In genomic region chr10:97459933-97460332, GRCh38 we compare ENCODE assay signal across 22 cellular contexts. TPM values are rescaled to one million over a fixed set of nuclear protein-coding genes. Genes with fewer than 3 reads are reported as not detected.
DNase-seq lines count a peak whose midpoint lies in the region; ATAC-seq and TF ChIP-seq lines count a peak whose summit lies in the region.
"Had no signal": no experiment of that assay in that cellular context is flagged by ENCODE, and none has a peak within 500 bp of the region (broad histone marks: within the 10 kb centered on the region; RNA-seq: fewer than 3 reads in every experiment).

No MANE protein-coding gene starts in this region.

- no peak overlapping the region for H3K4me3 ChIP-seq in brain microvascular endothelial cell (ENCODE audit: low read depth, low read length)
- H3K4me3 ChIP-seq: A549, PC-9 had no signal

- H3K9me3 Mint-ChIP-seq in activated T-cell treated with anti-CD3 and anti-CD28 coated beads, Interleukin-2, amount 50 U/mL, for 24 hours, result no peaks in the 10 kb centered on the region
- H3K9me3 Mint-ChIP-seq in activated naive CD8-positive, alpha-beta T cell treated with anti-CD3 and anti-CD28 coated beads for 36 hours, result no peaks in the 10 kb centered on the region
- no peaks in the 10 kb centered on the region for H3K9me3 Mint-ChIP-seq in progenitor cell of endocrine pancreas (ENCODE audit: low read depth)
- H3K9me3 Mint-ChIP-seq in WTC11, result 0 out of 2 replicates have a peak, but pooled peaks cover 5% of the 10 kb centered on the region
- H3K9me3 Mint-ChIP-seq: CD14-positive monocyte had no signal

- in situ Hi-C loops in brain microvascular endothelial cell (cut with HindIII; ENCODE audit: low pct_ligation_motif_present, low sequenced_read_pairs), result no loop called here

- H3K27me3 Mint-ChIP-seq in activated T-cell treated with anti-CD3 and anti-CD28 coated beads, Interleukin-2, amount 50 U/mL, for 24 hours, result no peaks in the 10 kb centered on the region
- no peaks in the 10 kb centered on the region for H3K27me3 Mint-ChIP-seq in activated naive CD8-positive, alpha-beta T cell treated with anti-CD3 and anti-CD28 coated beads for 36 hours
- H3K27me3 Mint-ChIP-seq in progenitor cell of endocrine pancreas (no peaks in the 10 kb centered on the region), WTC11 (ENCODE audit: low read depth) (no peaks in the 10 kb centered on the region)
- H3K27me3 Mint-ChIP-seq: B cell had no signal

- peaks cover 99% of the 10 kb centered on the region for H3K36me3 Mint-ChIP-seq in activated T-cell treated with anti-CD3 and anti-CD28 coated beads, Interleukin-2, amount 50 U/mL, for 24 hours (ENCODE audit: low read depth)
- peaks cover 42% of the 10 kb centered on the region for H3K36me3 Mint-ChIP-seq in activated naive CD8-positive, alpha-beta T cell treated with anti-CD3 and anti-CD28 coated beads for 36 hours
- H3K36me3 Mint-ChIP-seq in progenitor cell of endocrine pancreas (ENCODE audit: insufficient read depth) (peaks cover 32% of the 10 kb centered on the region), WTC11 (peaks cover 84% of the 10 kb centered on the region)

- H3K36me3 ChIP-seq in brain microvascular endothelial cell (replicated peaks), result peaks cover 88% of the 10 kb centered on the region

- POLR2A ChIA-PET in RWPE1 (lab: Yijun Ruan, JAX; ENCODE audit: low non-redundant PET), result no interaction called here
- POLR2A ChIA-PET in WTC11 (lab: Charles Lee), result no interaction called here

- TF ChIP-seq CTCF in RWPE1 (conservative IDR thresholded peaks at IDR 0.05; ENCODE audit: low read depth) (no peak), progenitor cell of endocrine pancreas (IDR thresholded peaks at IDR 0.05; ENCODE audit: unreplicated experiment) (no peak), WTC11 (IDR thresholded peaks at IDR 0.05) (no peak), brain microvascular endothelial cell (IDR thresholded peaks at IDR 0.05; ENCODE audit: low read depth, low read length, missing control alignments) (no peak)

- CTCF ChIA-PET in RWPE1 (lab: Yijun Ruan, JAX), result interaction anchor here (0.6 to 1.1 kb wide), 4 partner anchors 12 to 295 kb away, joined by 3 to 6 read pairs (median 4); no protein-coding TSS in a partner anchor
- CTCF ChIA-PET in WTC11 (lab: Charles Lee), result interaction anchor here (1.0 kb wide), 1 partner anchor 94 kb away, joined by 3 read pairs; no protein-coding TSS in a partner anchor

- peak overlapping the region; percentile 12; the same call in 1 of the 2 replicates for H3K27ac ChIP-seq in RWPE1
- no peak overlapping the region for H3K27ac ChIP-seq in brain microvascular endothelial cell
- H3K27ac ChIP-seq: A549, PC-9 had no signal

- H3K4me3 Mint-ChIP-seq in activated T-cell treated with anti-CD3 and anti-CD28 coated beads, Interleukin-2, amount 50 U/mL, for 24 hours, result no peak overlapping the region
- no peak overlapping the region for H3K4me3 Mint-ChIP-seq in activated naive CD8-positive, alpha-beta T cell treated with anti-CD3 and anti-CD28 coated beads for 36 hours
- no peak overlapping the region for H3K4me3 Mint-ChIP-seq in progenitor cell of endocrine pancreas (ENCODE audit: low read depth)
- H3K4me3 Mint-ChIP-seq in WTC11, result no peak overlapping the region
- H3K4me3 Mint-ChIP-seq: B cell, CD14-positive monocyte had no signal

- peaks cover 18% of the 10 kb centered on the region for H3K4me1 Mint-ChIP-seq in activated T-cell treated with anti-CD3 and anti-CD28 coated beads, Interleukin-2, amount 50 U/mL, for 24 hours (ENCODE audit: low read depth)
- peaks cover 16% of the 10 kb centered on the region for H3K4me1 Mint-ChIP-seq in activated naive CD8-positive, alpha-beta T cell treated with anti-CD3 and anti-CD28 coated beads for 36 hours
- H3K4me1 Mint-ChIP-seq in progenitor cell of endocrine pancreas (ENCODE audit: low read depth), result peaks cover 2% of the 10 kb centered on the region
- no peaks in the 10 kb centered on the region for H3K4me1 Mint-ChIP-seq in WTC11
- H3K4me1 Mint-ChIP-seq: B cell, CD14-positive monocyte had no signal

- no peak for ATAC-seq in GM21360 (IDR thresholded peaks at IDR 0.05; ENCODE audit: unreplicated experiment)
- no peak for ATAC-seq in WTC11
- ATAC-seq: A549 had no signal

- peak overlapping the region; percentile 70 for H3K27ac Mint-ChIP-seq in activated T-cell treated with anti-CD3 and anti-CD28 coated beads, Interleukin-2, amount 50 U/mL, for 24 hours
- H3K27ac Mint-ChIP-seq in activated naive CD8-positive, alpha-beta T cell treated with anti-CD3 and anti-CD28 coated beads for 36 hours, result peak overlapping the region; percentile 18
- peak overlapping the region; percentile 26 for H3K27ac Mint-ChIP-seq in progenitor cell of endocrine pancreas
- no peak overlapping the region for H3K27ac Mint-ChIP-seq in WTC11
- H3K27ac Mint-ChIP-seq: B cell had no signal

- H3K27me3 ChIP-seq in brain microvascular endothelial cell (replicated peaks), result no peaks in the 10 kb centered on the region

- DNase-seq in activated T-cell treated with anti-CD3 and anti-CD28 coated beads, Interleukin-2, amount 50 U/mL, for 24 hours, result no peak
- no peak for DNase-seq in activated T-cell treated with anti-CD3 and anti-CD28 coated beads, Interleukin-2, amount 50 U/mL, for 48 hours
- no peak for DNase-seq in RWPE1 (ENCODE audit: low spot score)
- DNase-seq in activated naive CD8-positive, alpha-beta T cell treated with anti-CD3 and anti-CD28 coated beads for 36 hours, result no peak
- no peak for DNase-seq in progenitor cell of endocrine pancreas (ENCODE audit: low spot score, unreplicated experiment)
- no peak for DNase-seq in WTC11 (ENCODE audit: low spot score)
- no peak for DNase-seq in brain microvascular endothelial cell
- DNase-seq: DMS53, GDM1, Karpas-422, MV-4-11, NCI-H1105 treated with DMSO at 0.1 percent for 48 hours, NCI-H2029 treated with DMSO at 0.1 percent for 48 hours, NCI-H226, NCI-H510A treated with DMSO at 0.1 percent for 48 hours, NCI-H748 treated with DMSO at 0.1 percent for 48 hours, PC-9, RPMI8226 had no signal

TF ChIP-seq in WTC11, 78 proteins besides CTCF, POLR2A, EP300 and RAD21 (continues in another document):
- TF ChIP-seq STAT6 (CRISPR knock-in tag; conservative IDR thresholded peaks at IDR 0.05; ENCODE audit: low read depth) (no peak), E2F5 (CRISPR knock-in tag; IDR thresholded peaks at IDR 0.05) (no peak), OVOL2 (CRISPR knock-in tag; IDR thresholded peaks at IDR 0.05; ENCODE audit: borderline replicate concordance) (no peak), CDX4 (CRISPR knock-in tag; IDR thresholded peaks at IDR 0.05; ENCODE audit: borderline replicate concordance) (no peak), TEAD1 (CRISPR knock-in tag; IDR thresholded peaks at IDR 0.05) (no peak), GRHL2 (CRISPR knock-in tag; IDR thresholded peaks at IDR 0.05; ENCODE audit: insufficient replicate concordance, severe bottlenecking) (no peak), RORB (CRISPR knock-in tag; IDR thresholded peaks at IDR 0.05) (no peak), ZNF416 (CRISPR knock-in tag; IDR thresholded peaks at IDR 0.05) (no peak)

RNA-seq across cellular contexts. Expression of gene ZDHHC16, which starts 14.0 kb away (rescaled TPM):
- total RNA-seq in activated naive CD8-positive, alpha-beta T cell treated with anti-CD3 and anti-CD28 coated beads for 36 hours, result 10 to 100 TPM; 37.5 to 42.2 TPM
- total RNA-seq in progenitor cell of endocrine pancreas (59.6 and 64.9 TPM in 2 replicates), WTC11 (2021) (39.6 to 44.4 TPM (median 44.0 TPM) in 3 replicates)

RNA-seq across cellular contexts. Expression of gene EXOSC1, which starts 14.1 kb away (rescaled TPM):
- 10 to 100 TPM; 48.4 to 53.7 TPM for total RNA-seq in activated naive CD8-positive, alpha-beta T cell treated with anti-CD3 and anti-CD28 coated beads for 36 hours
- 38.0 and 41.5 TPM in 2 replicates for total RNA-seq in progenitor cell of endocrine pancreas
- total RNA-seq in WTC11 (2021), result 48.4 to 53.7 TPM (median 50.0 TPM) in 3 replicates

RNA-seq across cellular contexts. Expression of gene PGAM1, which starts 33.9 kb away (rescaled TPM):
- total RNA-seq in activated naive CD8-positive, alpha-beta T cell treated with anti-CD3 and anti-CD28 coated beads for 36 hours, result 100 to 1,000 TPM; 933 to 982 TPM
- 130 and 137 TPM in 2 replicates for total RNA-seq in progenitor cell of endocrine pancreas
- 833 to 990 TPM (median 989 TPM) in 3 replicates for total RNA-seq in WTC11 (2021)

RNA-seq across cellular contexts. Expression of gene MMS19, which starts 38.3 kb away (rescaled TPM):
- 10 to 100 TPM; 96.2 to 97.0 TPM for total RNA-seq in activated naive CD8-positive, alpha-beta T cell treated with anti-CD3 and anti-CD28 coated beads for 36 hours
- total RNA-seq in progenitor cell of endocrine pancreas (80.6 and 82.1 TPM in 2 replicates), WTC11 (2021) (135 to 153 TPM (median 141 TPM) in 3 replicates)

RNA-seq across cellular contexts. Expression of gene UBTD1, which starts 38.8 kb away (rescaled TPM):
- 1 to 10 TPM in 1 of 2 experiments, under 1 TPM in 1; 0.99 to 1.3 TPM for total RNA-seq in activated naive CD8-positive, alpha-beta T cell treated with anti-CD3 and anti-CD28 coated beads for 36 hours
- total RNA-seq in progenitor cell of endocrine pancreas (9.0 and 9.2 TPM in 2 replicates), WTC11 (2021) (29.1 to 35.7 TPM (median 31.2 TPM) in 3 replicates)
